Comparison of ENCODE assay signal across 3 cellular contexts in genomic region chr17:78902231-78902630, GRCh38. TPM values are rescaled to one million over a fixed set of nuclear protein-coding genes. Genes with fewer than 3 reads are reported as not detected.
"Had no signal": no experiment of that assay in that cellular context is flagged by ENCODE, and none has a peak within 500 bp of the region (broad histone marks: within the 10 kb centered on the region; RNA-seq: fewer than 3 reads in every experiment).

No MANE protein-coding gene starts in this region.

RNA-seq across cellular contexts. Expression of gene CEP295NL, which starts 0.8 kb away (rescaled TPM):
- polyA plus RNA-seq: foreskin keratinocyte; naive thymus-derived CD8-positive, alpha-beta T cell; smooth muscle cell had no signal
